Comparison of ENCODE assay signal across 8 cellular contexts in genomic region chr17:48724241-48725004, GRCh38. TPM values are rescaled to one million over a fixed set of nuclear protein-coding genes. Genes with fewer than 3 reads are reported as not detected.
DNase-seq lines count a peak whose midpoint lies in the region; ATAC-seq and TF ChIP-seq lines count a peak whose summit lies in the region.

No MANE protein-coding gene starts in this region.

- H3K4me1 ChIP-seq in right cardiac atrium (ENCODE audit: control insufficient read depth, insufficient read depth, low read length) (no peaks in the 10 kb centered on the region), gastrocnemius medialis (peaks cover 11 to 26% of the 10 kb centered on the region in 2 donors)

- DNase-seq in ELR (ENCODE audit: low read depth) (peak; percentile 87), NAMALWA (ENCODE audit: low spot score) (peak; percentile 78), T-helper 2 cell (peak; percentile 48 to 72 (median 56)), amniotic stem cell (lab: John Stamatoyannopoulos, UW) (peak; percentile 70), right cardiac atrium (peak; percentile 88 to 95 (median 92)), gastrocnemius medialis (peak; percentile 43 to 52)

- TF ChIP-seq CTCF in gastrocnemius medialis (IDR thresholded peaks at IDR 0.05 in 4 of 5, conservative IDR thresholded peaks at IDR 0.05 in 1 of 5): peak; percentile 31 to 72 (median 44)

- WGBS in right cardiac atrium: 5% methylated on average over 32 of the region's 32 CpGs

- H3K27me3 ChIP-seq in right cardiac atrium (ENCODE audit: control insufficient read depth, insufficient read depth) (no peaks in the 10 kb centered on the region), gastrocnemius medialis (peaks cover 99 to 100% (median 100%) of the 10 kb centered on the region in 3 donors)

- no peak for TF ChIP-seq POLR2A in gastrocnemius medialis (IDR thresholded peaks at IDR 0.05)

- peak; percentile 82 to 89 for ATAC-seq in right cardiac atrium
- peak; percentile 66 to 78 for ATAC-seq in gastrocnemius medialis
- ATAC-seq in GM21723 (IDR thresholded peaks at IDR 0.05; ENCODE audit: unreplicated experiment): no peak
- no peak for ATAC-seq in HG03097 (IDR thresholded peaks at IDR 0.05; ENCODE audit: low FRiP score, unreplicated experiment)

- in situ Hi-C loops in gastrocnemius medialis (cut with MboI; ENCODE audit: low sequenced_read_pairs in 4 of 4): loop anchor here in 3 of 4 donors (10.0 to 25.0 kb wide), 5 partner anchors 87 to 313 kb away; partner anchors contain the start of genes HOXB9 (in 1 of the 3) and IGF2BP1 (in 1 of the 3)

- H3K4me3 ChIP-seq in right cardiac atrium (ENCODE audit: low read length) (no peak overlapping the region), gastrocnemius medialis (peak overlapping the region in 1 of 4 donors; percentile 13)

- H3K27ac ChIP-seq in right cardiac atrium (ENCODE audit: low read length) (no peak overlapping the region), gastrocnemius medialis (no peak overlapping the region)

- no peaks in the 10 kb centered on the region for H3K36me3 ChIP-seq in gastrocnemius medialis

- H3K9me3 ChIP-seq in right cardiac atrium (ENCODE audit: control insufficient read depth, low read length): no peaks in the 10 kb centered on the region
- H3K9me3 ChIP-seq in gastrocnemius medialis: no peaks in the 10 kb centered on the region

- intact Hi-C loops in right cardiac atrium (cut with DNase I): loop anchor here in 3 of 4 donors (2.0 to 10.0 kb wide), 3 partner anchors 66 to 160 kb away; no protein-coding TSS in a partner anchor
- intact Hi-C loops in gastrocnemius medialis (cut with DNase I; ENCODE audit: low total_unique reads): loop anchor here (2.0 kb wide), 2 partner anchors 66 to 154 kb away; no protein-coding TSS in a partner anchor

RNA-seq across cellular contexts. Expression of gene PRAC2, which starts 1.4 kb away (rescaled TPM):
- total RNA-seq in right cardiac atrium (not detected), gastrocnemius medialis (not detected)
- not detected for polyA plus RNA-seq in right cardiac atrium

RNA-seq across cellular contexts. Expression of gene PRAC1, which starts 2.1 kb away (rescaled TPM):
- total RNA-seq in right cardiac atrium (not detected), gastrocnemius medialis (not detected)
- not detected for polyA plus RNA-seq in right cardiac atrium

RNA-seq across cellular contexts. Expression of gene HOXB13, which starts 4.1 kb away (rescaled TPM):
- total RNA-seq in right cardiac atrium (not detected), gastrocnemius medialis (not detected)
- polyA plus RNA-seq in right cardiac atrium: not detected

Comparison
In these comparisons a context has a peak if more than half of its experiments do, and no peak if none do; other contexts are left out.
1. ATAC-seq: peak in right cardiac atrium (2 of 2) and gastrocnemius medialis (2 of 2); none in GM21723 (single experiment) and HG03097 (single experiment).
2. Peak in every context shown above with its lines, with median percentiles within 50 percentile points of each other: DNase-seq.